ENCODE assay signal across 8 cellular contexts in genomic region chr14:103091041-103091882, GRCh38. TPM values are rescaled to one million over a fixed set of nuclear protein-coding genes. Genes with fewer than 3 reads are reported as not detected.
DNase-seq lines count a peak whose midpoint lies in the region; ATAC-seq and TF ChIP-seq lines count a peak whose summit lies in the region.

No MANE protein-coding gene starts in this region.

- H3K9me3 ChIP-seq in CD4-positive, alpha-beta memory T cell (ENCODE audit: control insufficient read depth in 1 of 2, low read length in 2 of 2), result no peaks in the 10 kb centered on the region
- no peaks in the 10 kb centered on the region for H3K9me3 ChIP-seq in aorta (ENCODE audit: control insufficient read depth, low read length)

- peaks cover 10% of the 10 kb centered on the region for H3K4me1 ChIP-seq in CD4-positive, alpha-beta memory T cell (ENCODE audit: insufficient read depth, low read length)
- no peaks in the 10 kb centered on the region for H3K4me1 ChIP-seq in rectal smooth muscle tissue (ENCODE audit: control insufficient read depth, insufficient read depth, low read length)
- no peaks in the 10 kb centered on the region for H3K4me1 ChIP-seq in aorta (ENCODE audit: control insufficient read depth in 1 of 2, insufficient read depth in 2 of 2, low read length in 2 of 2)

- DNase-seq in CD4-positive, alpha-beta memory T cell, result peak; percentile 56 to 78 (median 66)
- DNase-seq in NCI-H774 (lab: John Stamatoyannopoulos, UW) (peak; percentile 11), foreskin fibroblast (peak in 1 of 2 donors; percentile 60), aorta (no peak)
- DNase-seq in activated T-cell treated with anti-CD3 and anti-CD28 coated beads, Interleukin-2, amount 50 U/mL, for 48 hours, result peak; percentile 84 to 87

- peak overlapping the region; percentile 38 for H3K9ac ChIP-seq in rectal smooth muscle tissue (ENCODE audit: low read length)

- H3K27ac ChIP-seq in CD4-positive, alpha-beta memory T cell (ENCODE audit: low read depth, low read length), result no peak overlapping the region
- H3K27ac ChIP-seq in rectal smooth muscle tissue (ENCODE audit: low read depth, low read length) (no peak overlapping the region), aorta (ENCODE audit: low read depth in 1 of 2, low read length in 2 of 2) (no peak overlapping the region)

- no peaks in the 10 kb centered on the region for H3K9me3 Mint-ChIP-seq in CD4-positive, alpha-beta memory T cell

- peak overlapping the region; percentile 5 to 74 (median 54) for H3K4me3 Mint-ChIP-seq in CD4-positive, alpha-beta memory T cell

- peak overlapping the region in 1 of 2 donors; percentile 45 for H3K4me3 ChIP-seq in CD4-positive, alpha-beta memory T cell (ENCODE audit: low read length in 2 of 2)
- peak overlapping the region; percentile 33 to 36 for H3K4me3 ChIP-seq in foreskin fibroblast (ENCODE audit: low read depth in 1 of 2, low read length in 2 of 2)
- peak overlapping the region; percentile 42 for H3K4me3 ChIP-seq in rectal smooth muscle tissue (ENCODE audit: low read length)
- peak overlapping the region in 1 of 2 donors; percentile 38 for H3K4me3 ChIP-seq in aorta (ENCODE audit: low read length in 2 of 2)

- POLR2A ChIA-PET in CD4-positive, alpha-beta memory T cell (lab: Charles Lee; ENCODE audit: partially characterized antibody), result no interaction called here

- peak overlapping the region in 1 of 7 donors; percentile 27 for H3K27ac Mint-ChIP-seq in CD4-positive, alpha-beta memory T cell

- H3K27me3 Mint-ChIP-seq in CD4-positive, alpha-beta memory T cell, result peaks cover 3 to 7% of the 10 kb centered on the region in 2 donors

- 8 to 12% methylated on average over 45 to 69 of the region's 69 CpGs for WGBS in aorta, 2 donors

- H3K27me3 ChIP-seq in CD4-positive, alpha-beta memory T cell (ENCODE audit: insufficient read depth, low read length), result no peaks in the 10 kb centered on the region
- H3K27me3 ChIP-seq in rectal smooth muscle tissue (ENCODE audit: control insufficient read depth, insufficient read depth, low read length), result no peaks in the 10 kb centered on the region
- no peaks in the 10 kb centered on the region for H3K27me3 ChIP-seq in aorta (ENCODE audit: control insufficient read depth in 1 of 2, insufficient read depth in 2 of 2, low read length in 1 of 2)

- H3K4me1 Mint-ChIP-seq in CD4-positive, alpha-beta memory T cell, result peaks cover 0 to 4% (median 0%) of the 10 kb centered on the region in 4 donors

- intact Hi-C loops in CD4-positive, alpha-beta memory T cell (cut with micrococcal nuclease), result loop anchor here (1.0 to 2.0 kb wide), 3 partner anchors 13 to 397 kb away; no protein-coding TSS in a partner anchor
- intact Hi-C loops in aorta (cut with DNase I), result no loop called here

- H3K36me3 Mint-ChIP-seq in CD4-positive, alpha-beta memory T cell, result no peaks in the 10 kb centered on the region

- no peaks in the 10 kb centered on the region for H3K36me3 ChIP-seq in CD4-positive, alpha-beta memory T cell (ENCODE audit: insufficient read depth, low read length)
- H3K36me3 ChIP-seq in rectal smooth muscle tissue (ENCODE audit: control insufficient read depth, insufficient read depth, low read length), result no peaks in the 10 kb centered on the region
- H3K36me3 ChIP-seq in aorta (ENCODE audit: control insufficient read depth in 1 of 2, insufficient read depth in 2 of 2, low read length in 1 of 2), result no peaks in the 10 kb centered on the region

- peak; percentile 27 for TF ChIP-seq CTCF in foreskin fibroblast (IDR thresholded peaks at IDR 0.05; ENCODE audit: low read depth, low read length)

- peak; percentile 51 for ATAC-seq in GM21825 (IDR thresholded peaks at IDR 0.05; ENCODE audit: unreplicated experiment)
- peak; percentile 36 for ATAC-seq in aorta (ENCODE audit: low FRiP score)
- no peak for ATAC-seq in GM18858 (IDR thresholded peaks at IDR 0.05; ENCODE audit: unreplicated experiment)

- CTCF ChIA-PET in CD4-positive, alpha-beta memory T cell (lab: Charles Lee; ENCODE audit: partially characterized antibody), result interaction anchor here (1.0 to 2.3 kb wide), 5 partner anchors 12 to 397 kb away, joined by 3 to 14 read pairs (median 6); no protein-coding TSS in a partner anchor

RNA-seq across cellular contexts. Expression of gene EXOC3L4, which starts 3.3 kb away (rescaled TPM):
- not detected for total RNA-seq in CD4-positive, alpha-beta memory T cell
- polyA plus RNA-seq in CD4-positive, alpha-beta memory T cell, result not detected
- 1 to 10 TPM in 1 of 2 donors, under 1 TPM in 1; 0.68 to 4.8 TPM for total RNA-seq in aorta
- 1 to 10 TPM in 1 of 2 donors, not detected in 1; 7.4 TPM for polyA plus RNA-seq in aorta

RNA-seq across cellular contexts. Expression of gene LBHD2, which starts 7.3 kb away (rescaled TPM):
- not detected for total RNA-seq in CD4-positive, alpha-beta memory T cell
- polyA plus RNA-seq in CD4-positive, alpha-beta memory T cell, result not detected
- total RNA-seq in aorta, result not detected
- polyA plus RNA-seq in aorta, result not detected

RNA-seq across cellular contexts. Expression of gene TNFAIP2, which starts 32.0 kb away (rescaled TPM):
- 1 to 10 TPM; 5.1 to 5.8 TPM for total RNA-seq in CD4-positive, alpha-beta memory T cell
- polyA plus RNA-seq in CD4-positive, alpha-beta memory T cell, result not detected
- 100 to 1,000 TPM in 1 of 2 donors, 10 to 100 TPM in 1; 87.3 to 219 TPM for total RNA-seq in aorta
- 10 to 100 TPM; 26.8 to 90.8 TPM for polyA plus RNA-seq in aorta

RNA-seq across cellular contexts. Expression of gene CDC42BPB, which starts 33.9 kb away (rescaled TPM):
- 1 to 10 TPM; 7.5 to 8.4 TPM for total RNA-seq in CD4-positive, alpha-beta memory T cell
- polyA plus RNA-seq in CD4-positive, alpha-beta memory T cell, result under 1 TPM; 0.02 to 0.80 TPM
- 100 to 1,000 TPM in 1 of 2 donors, 10 to 100 TPM in 1; 95.8 to 101 TPM for total RNA-seq in aorta
- 10 to 100 TPM; 18.4 to 31.9 TPM for polyA plus RNA-seq in aorta

Comparison
In these comparisons a context has a peak if more than half of its experiments do, and no peak if none do; other contexts are left out.
1. DNase-seq: peak in CD4-positive, alpha-beta memory T cell (5 of 5), NCI-H774 (single experiment) and activated T-cell treated with anti-CD3 and anti-CD28 coated beads, Interleukin-2, amount 50 U/mL, for 48 hours (2 of 2); none in aorta (0 of 2).
2. RNA of gene TNFAIP2, which starts 32.0 kb away (total RNA-seq): 87.3 to 219 TPM in aorta; 5.1 to 5.8 TPM in CD4-positive, alpha-beta memory T cell; every median in the first group is over 10 times any median in the second.